Comparison of ENCODE assay signal across 9 cellular contexts in genomic region chr13:50224534-50224933, GRCh38.
DNase-seq lines count a peak whose midpoint lies in the region; ATAC-seq and TF ChIP-seq lines count a peak whose summit lies in the region.
"Had no signal": no experiment of that assay in that cellular context is flagged by ENCODE, and none has a peak within 500 bp of the region (broad histone marks: within the 10 kb centered on the region; RNA-seq: fewer than 3 reads in every experiment).

No MANE protein-coding gene starts in this region.

- peak; percentile 51 for DNase-seq in activated CD4-positive, alpha-beta memory T cell treated with anti-CD3 and anti-CD28 coated beads for 36 hours
- no peak for DNase-seq in activated CD4-positive, alpha-beta memory T cell treated with anti-CD3 and anti-CD28 coated beads, Interleukin-2, amount 10 ng/mL, durations not matched to agents 7 days and 5 days
- peak; percentile 68 for DNase-seq in skeletal muscle cell (ENCODE audit: low read depth)
- no peak for DNase-seq in effector CD4-positive, alpha-beta T cell
- DNase-seq in GM19240 (ENCODE audit: insufficient read length, low spot score) = no peak
- no peak for DNase-seq in neuronal stem cell (ENCODE audit: low spot score)

- ATAC-seq in HG02763 (IDR thresholded peaks at IDR 0.05; ENCODE audit: unreplicated experiment) = peak; percentile 65

- H4K20me1 ChIP-seq in OCI-LY3 (ENCODE audit: insufficient read depth, low read length) = no peaks in the 10 kb centered on the region

- no peak overlapping the region for H3K18ac ChIP-seq in neuronal stem cell (ENCODE audit: low read length)

- no peak overlapping the region for H4K8ac ChIP-seq in neuronal stem cell (ENCODE audit: low read depth, low read length)

- H3K9ac ChIP-seq in OCI-LY3 (ENCODE audit: low read length) (no peak overlapping the region), neuronal stem cell (ENCODE audit: low read depth, low read length, poor library complexity) (no peak overlapping the region)

- H3K27me3 ChIP-seq in OCI-LY3 (ENCODE audit: low read depth, low read length) = 0 out of 2 replicates have a peak, but pooled peaks cover 3% of the 10 kb centered on the region
- no peaks in the 10 kb centered on the region for H3K27me3 ChIP-seq in neuronal stem cell (ENCODE audit: control insufficient read depth in 3 of 3, insufficient read depth in 3 of 3, low read depth in 1 of 3, low read length in 3 of 3)

- no peaks in the 10 kb centered on the region for H3K79me2 ChIP-seq in OCI-LY3 (ENCODE audit: low read length)

- H3K4me1 ChIP-seq in OCI-LY3 (ENCODE audit: low read length) = peaks cover 92% of the 10 kb centered on the region
- peaks cover 3 to 9% of the 10 kb centered on the region in 2 donors for H3K4me1 ChIP-seq in neuronal stem cell (ENCODE audit: control insufficient read depth in 2 of 2, insufficient read depth in 1 of 2, low read depth in 1 of 2, low read length in 2 of 2)

- H3K9me3 Mint-ChIP-seq in activated CD4-positive, alpha-beta memory T cell treated with anti-CD3 and anti-CD28 coated beads for 36 hours = peaks cover 2% of the 10 kb centered on the region
- H3K9me3 Mint-ChIP-seq in activated CD4-positive, alpha-beta memory T cell treated with anti-CD3 and anti-CD28 coated beads, Interleukin-2, amount 10 ng/mL, durations not matched to agents 7 days and 5 days = no peaks in the 10 kb centered on the region

- no peak overlapping the region for H2BK5ac ChIP-seq in neuronal stem cell (ENCODE audit: low read length)

- no peak overlapping the region for H3K4me3 Mint-ChIP-seq in activated CD4-positive, alpha-beta memory T cell treated with anti-CD3 and anti-CD28 coated beads for 36 hours
- no peak overlapping the region for H3K4me3 Mint-ChIP-seq in activated CD4-positive, alpha-beta memory T cell treated with anti-CD3 and anti-CD28 coated beads, Interleukin-2, amount 10 ng/mL, durations not matched to agents 7 days and 5 days
- H3K4me3 Mint-ChIP-seq: T-helper 1 cell treated with Interleukin-12 subunit alpha and Interleukin-12 subunit beta and Interleukin-4 antibody, amounts not matched to agents 30 μg/mL and 1 μg/mL, for 36 hours had no signal

- no peak overlapping the region for H2BK12ac ChIP-seq in neuronal stem cell (ENCODE audit: low read length)

- H3K9me3 ChIP-seq in OCI-LY3 (ENCODE audit: insufficient read depth, low read length) (peaks cover 7% of the 10 kb centered on the region; the same call in 1 of the 2 replicates), neuronal stem cell (replicated peaks in 1 of 2; ENCODE audit: control insufficient read depth in 2 of 2, insufficient read depth in 1 of 2, low read depth in 1 of 2, low read length in 2 of 2) (no peaks in the 10 kb centered on the region)

- H3K27ac Mint-ChIP-seq in activated CD4-positive, alpha-beta memory T cell treated with anti-CD3 and anti-CD28 coated beads for 36 hours = no peak overlapping the region
- no peak overlapping the region for H3K27ac Mint-ChIP-seq in activated CD4-positive, alpha-beta memory T cell treated with anti-CD3 and anti-CD28 coated beads, Interleukin-2, amount 10 ng/mL, durations not matched to agents 7 days and 5 days
- H3K27ac Mint-ChIP-seq: T-helper 1 cell treated with Interleukin-12 subunit alpha and Interleukin-12 subunit beta and Interleukin-4 antibody, amounts not matched to agents 30 μg/mL and 1 μg/mL, for 36 hours had no signal

- H2AFZ ChIP-seq in OCI-LY3 (ENCODE audit: low read depth, low read length) (no peak overlapping the region), neuronal stem cell (ENCODE audit: low read length) (no peak overlapping the region)

- H3K36me3 Mint-ChIP-seq in activated CD4-positive, alpha-beta memory T cell treated with anti-CD3 and anti-CD28 coated beads for 36 hours = peaks cover 2% of the 10 kb centered on the region
- H3K36me3 Mint-ChIP-seq in activated CD4-positive, alpha-beta memory T cell treated with anti-CD3 and anti-CD28 coated beads, Interleukin-2, amount 10 ng/mL, durations not matched to agents 7 days and 5 days (ENCODE audit: low read depth) = peaks cover 10% of the 10 kb centered on the region

- no peak overlapping the region for H2AK5ac ChIP-seq in neuronal stem cell (ENCODE audit: low read depth, low read length)

- peaks cover 42% of the 10 kb centered on the region for H3K27me3 Mint-ChIP-seq in activated CD4-positive, alpha-beta memory T cell treated with anti-CD3 and anti-CD28 coated beads for 36 hours
- H3K27me3 Mint-ChIP-seq in activated CD4-positive, alpha-beta memory T cell treated with anti-CD3 and anti-CD28 coated beads, Interleukin-2, amount 10 ng/mL, durations not matched to agents 7 days and 5 days = peaks cover 79% of the 10 kb centered on the region

- no peak overlapping the region for H2BK15ac ChIP-seq in neuronal stem cell (ENCODE audit: low read length)

- H3K36me3 ChIP-seq in OCI-LY3 (replicated peaks; ENCODE audit: low read depth, low read length) (peaks cover 12% of the 10 kb centered on the region), neuronal stem cell (replicated peaks in 1 of 2; ENCODE audit: control insufficient read depth in 2 of 2, insufficient read depth in 2 of 2, low read length in 2 of 2) (no peaks in the 10 kb centered on the region)

- H3K79me1 ChIP-seq in neuronal stem cell (ENCODE audit: low read depth, low read length) = no peaks in the 10 kb centered on the region

- intact Hi-C loops in activated CD4-positive, alpha-beta memory T cell treated with anti-CD3 and anti-CD28 coated beads for 36 hours (cut with micrococcal nuclease) = loop anchor here (1.0 to 10.0 kb wide), 4 partner anchors 33 to 690 kb away; no protein-coding TSS in a partner anchor

- no peak for TF ChIP-seq CTCF in OCI-LY3 (IDR thresholded peaks at IDR 0.05; ENCODE audit: low read depth, low read length)

- CTCF ChIA-PET in activated CD4-positive, alpha-beta memory T cell treated with anti-CD3 and anti-CD28 coated beads for 36 hours (lab: Charles Lee) = interaction anchor here (1.2 to 3.6 kb wide), 4 partner anchors 12 to 227 kb away, joined by 3 to 15 read pairs (median 10); partner anchors contain the start of gene TRIM13
- CTCF ChIA-PET in activated CD4-positive, alpha-beta memory T cell treated with anti-CD3 and anti-CD28 coated beads, Interleukin-2, amount 10 ng/mL, durations not matched to agents 7 days and 5 days (lab: Charles Lee) = interaction anchor here (0.6 to 1.6 kb wide), 2 partner anchors 18 to 316 kb away, joined by 3 to 5 read pairs; no protein-coding TSS in a partner anchor

- peak overlapping the region; percentile 1; the same call in 1 of the 2 replicates for H3K4me3 ChIP-seq in OCI-LY3 (ENCODE audit: low read length)
- H3K4me3 ChIP-seq in skeletal muscle cell (ENCODE audit: low read depth, low read length) = no peak overlapping the region
- H3K4me3 ChIP-seq in neuronal stem cell (ENCODE audit: low read length in 2 of 2) = no peak overlapping the region

- no peak overlapping the region for H3K14ac ChIP-seq in neuronal stem cell (ENCODE audit: low read length)

- H3K4me2 ChIP-seq in OCI-LY3 (ENCODE audit: low read length) (peak overlapping the region; percentile 55), neuronal stem cell (ENCODE audit: insufficient read depth, low read length, poor library complexity, severe bottlenecking) (no peak overlapping the region)

- H2BK120ac ChIP-seq in neuronal stem cell (ENCODE audit: low read depth, low read length) = no peak overlapping the region

- H3K4ac ChIP-seq in neuronal stem cell (ENCODE audit: low read length) = no peak overlapping the region

- POLR2A ChIA-PET in activated CD4-positive, alpha-beta memory T cell treated with anti-CD3 and anti-CD28 coated beads for 36 hours (lab: Charles Lee) = interaction anchor here (0.8 to 2.7 kb wide), 8 partner anchors 10 to 129 kb away, joined by 3 to 14 read pairs (median 5); no protein-coding TSS in a partner anchor
- POLR2A ChIA-PET in activated CD4-positive, alpha-beta memory T cell treated with anti-CD3 and anti-CD28 coated beads, Interleukin-2, amount 10 ng/mL, durations not matched to agents 7 days and 5 days (lab: Charles Lee) = interaction anchor here (1.0 to 3.7 kb wide), 5 partner anchors 10 to 99 kb away, joined by 3 to 22 read pairs (median 4); no protein-coding TSS in a partner anchor

- no CpG with 5 or more reads among the region's 4 CpGs for WGBS in neuronal stem cell (ENCODE audit: extremely low coverage in 2 of 2, insufficient read length in 2 of 2, insufficient replicate concordance in 1 of 2), 2 donors

- H3K27ac ChIP-seq in OCI-LY3 (ENCODE audit: low read length) = peak overlapping the region; percentile 19; the same call in 1 of the 2 replicates
- H3K27ac ChIP-seq in neuronal stem cell (replicated peaks; ENCODE audit: low read length) = no peak overlapping the region

- no peak overlapping the region for H4K91ac ChIP-seq in neuronal stem cell (ENCODE audit: low read depth, low read length, poor library complexity)

- H3K23ac ChIP-seq in neuronal stem cell (ENCODE audit: low read depth, low read length, poor library complexity) = no peak overlapping the region

- H3K4me1 Mint-ChIP-seq in activated CD4-positive, alpha-beta memory T cell treated with anti-CD3 and anti-CD28 coated beads for 36 hours (ENCODE audit: low read depth) = peaks cover 70% of the 10 kb centered on the region
- peaks cover 58% of the 10 kb centered on the region for H3K4me1 Mint-ChIP-seq in activated CD4-positive, alpha-beta memory T cell treated with anti-CD3 and anti-CD28 coated beads, Interleukin-2, amount 10 ng/mL, durations not matched to agents 7 days and 5 days

Comparison
In these comparisons a context has a peak if more than half of its experiments do, and no peak if none do; other contexts are left out.
1. DNase-seq: peak in activated CD4-positive, alpha-beta memory T cell treated with anti-CD3 and anti-CD28 coated beads for 36 hours (single experiment) and skeletal muscle cell (single experiment); none in activated CD4-positive, alpha-beta memory T cell treated with anti-CD3 and anti-CD28 coated beads, Interleukin-2, amount 10 ng/mL, durations not matched to agents 7 days and 5 days (single experiment), effector CD4-positive, alpha-beta T cell (single experiment), GM19240 (single experiment) and neuronal stem cell (single experiment).